ENCODE assay signal across 22 cellular contexts in the genomic region with DNA sequence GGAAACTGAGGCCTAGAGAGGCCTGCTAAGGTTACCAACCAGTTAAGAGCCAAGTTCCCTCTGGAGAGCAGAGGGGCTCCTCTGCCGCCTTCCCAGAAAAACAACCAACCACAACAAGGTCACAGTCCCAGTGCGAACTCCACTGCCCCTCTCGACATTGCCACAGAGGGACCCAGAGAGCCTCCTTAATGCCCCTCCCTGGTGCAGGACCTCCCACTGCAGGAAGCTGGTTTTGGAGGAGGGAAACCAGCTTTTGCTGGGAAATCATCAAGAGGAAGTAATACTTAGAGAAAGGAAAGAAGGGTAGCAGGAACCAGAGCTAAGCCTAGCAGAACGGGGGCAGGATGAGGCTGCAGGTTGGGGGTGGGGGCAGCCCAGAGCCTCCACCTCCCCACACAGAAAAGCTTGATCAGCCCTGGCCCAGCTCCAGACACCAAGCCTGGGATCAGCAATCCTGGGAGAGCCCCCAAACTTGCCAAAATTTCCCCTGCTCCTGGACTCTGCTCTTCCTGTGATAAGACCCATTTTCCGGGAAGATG. TPM values are rescaled to one million over a fixed set of nuclear protein-coding genes. Genes with fewer than 3 reads are reported as not detected.
DNase-seq lines count a peak whose midpoint lies in the region; ATAC-seq and TF ChIP-seq lines count a peak whose summit lies in the region.
"Had no signal": no experiment of that assay in that cellular context is flagged by ENCODE, and none has a peak within 500 bp of the region (broad histone marks: within the 10 kb centered on the region; RNA-seq: fewer than 3 reads in every experiment).

No MANE protein-coding gene starts in this region.

- H3K9ac ChIP-seq in mesenchymal stem cell (ENCODE audit: low read length), result no peak overlapping the region

- H3K18ac ChIP-seq in mesenchymal stem cell (ENCODE audit: low read depth in 1 of 2, low read length in 2 of 2), result no peak overlapping the region

- H2BK15ac ChIP-seq in mesenchymal stem cell (ENCODE audit: low read depth, poor library complexity, severe bottlenecking), result peak overlapping the region; percentile 8

- ATAC-seq in GM21723 (IDR thresholded peaks at IDR 0.05; ENCODE audit: unreplicated experiment), result no peak
- ATAC-seq: body of pancreas, PC-3 had no signal

- peaks cover 72% of the 10 kb centered on the region for H3K4me1 Mint-ChIP-seq in CD14-positive monocyte

- H3K23ac ChIP-seq in mesenchymal stem cell (ENCODE audit: low read length in 2 of 2), result no peak overlapping the region

- H2BK5ac ChIP-seq in mesenchymal stem cell (ENCODE audit: low read depth, low read length, poor library complexity, severe bottlenecking), result no peak overlapping the region

- peaks cover 8% of the 10 kb centered on the region for H3K4me1 ChIP-seq in mesenchymal stem cell (ENCODE audit: control insufficient read depth, insufficient read depth, low read depth, low read length)
- H3K4me1 ChIP-seq: body of pancreas had no signal

- no peaks in the 10 kb centered on the region for H3K9me3 Mint-ChIP-seq in CD14-positive monocyte
- H3K9me3 Mint-ChIP-seq: CD4-positive, alpha-beta T cell; H9; IgD-negative memory B cell; memory B cell had no signal

- no peak overlapping the region for H2AK5ac ChIP-seq in mesenchymal stem cell (ENCODE audit: low read length, severe bottlenecking)

- H3K9me3 ChIP-seq in mesenchymal stem cell (ENCODE audit: control insufficient read depth, low read length), result no peaks in the 10 kb centered on the region
- H3K9me3 ChIP-seq: body of pancreas, heart left ventricle had no signal

- H3K4me3 ChIP-seq in HL-60 (replicated peaks; ENCODE audit: insufficient read depth, low read length), result no peak overlapping the region
- no peak overlapping the region for H3K4me3 ChIP-seq in mesenchymal stem cell (ENCODE audit: insufficient read depth in 1 of 2, low read depth in 1 of 2, low read length in 2 of 2)
- H3K4me3 ChIP-seq: body of pancreas, heart left ventricle had no signal

- H2AFZ ChIP-seq in mesenchymal stem cell (ENCODE audit: low read depth, low read length), result no peak overlapping the region

- H3K27ac ChIP-seq in HL-60 (replicated peaks), result peak overlapping the region; percentile 46
- no peak overlapping the region for H3K27ac ChIP-seq in mesenchymal stem cell (ENCODE audit: low read length, poor library complexity, severe bottlenecking)
- H3K27ac ChIP-seq: body of pancreas, epithelial cell of prostate had no signal

- no peak overlapping the region for H3K14ac ChIP-seq in mesenchymal stem cell (ENCODE audit: low read length in 2 of 2)

- peak overlapping the region in 1 of 2 donors; percentile 53 for H3K4me3 Mint-ChIP-seq in CD14-positive monocyte
- H3K4me3 Mint-ChIP-seq: CD4-positive, alpha-beta T cell; H9; IgD-negative memory B cell; memory B cell had no signal

- H2BK120ac ChIP-seq in mesenchymal stem cell (ENCODE audit: low read depth, low read length), result peak overlapping the region; percentile 43

- peak overlapping the region; percentile 42 for H4K8ac ChIP-seq in mesenchymal stem cell (ENCODE audit: low read length)

- no peak overlapping the region for H3K4me2 ChIP-seq in mesenchymal stem cell (ENCODE audit: low read length, poor library complexity, severe bottlenecking)

- peak overlapping the region; percentile 21 for H4K91ac ChIP-seq in mesenchymal stem cell (ENCODE audit: low read length)

- no peaks in the 10 kb centered on the region for H3K36me3 ChIP-seq in mesenchymal stem cell (ENCODE audit: control insufficient read depth in 1 of 2, insufficient read depth in 2 of 2, low read depth in 1 of 2, low read length in 2 of 2)
- H3K36me3 ChIP-seq: heart left ventricle had no signal

- intact Hi-C loops in CD14-positive monocyte (cut with micrococcal nuclease) (no loop called here), head of caudate nucleus (cut with DNase I) (no loop called here)

- 82% methylated on average over 3 of the region's 5 CpGs for WGBS in mesenchymal stem cell

- peak overlapping the region in 1 of 2 experiments; percentile 69 for H2BK12ac ChIP-seq in mesenchymal stem cell (ENCODE audit: low read length in 2 of 2)

- H3K27me3 ChIP-seq in HL-60 (ENCODE audit: insufficient read depth, poor library complexity, severe bottlenecking) (no peaks in the 10 kb centered on the region), mesenchymal stem cell (ENCODE audit: control insufficient read depth in 1 of 2, insufficient read depth in 1 of 2, low read length in 2 of 2) (peaks cover 33 to 37% of the 10 kb centered on the region in 2 experiments)
- H3K27me3 ChIP-seq: body of pancreas, heart left ventricle had no signal

- TF ChIP-seq CTCF in CD14-positive monocyte (IDR thresholded peaks at IDR 0.05), result no peak
- TF ChIP-seq CTCF in HL-60 (IDR thresholded peaks at IDR 0.05; ENCODE audit: insufficient read depth, low read length), result no peak

- peaks cover 0 to 5% of the 10 kb centered on the region in 2 donors for H3K36me3 Mint-ChIP-seq in CD14-positive monocyte
- H3K36me3 Mint-ChIP-seq: IgD-negative memory B cell, memory B cell had no signal

- H3K4ac ChIP-seq in mesenchymal stem cell (ENCODE audit: low read depth in 1 of 2, low read length in 2 of 2), result no peak overlapping the region

- H3K27me3 Mint-ChIP-seq in CD14-positive monocyte (ENCODE audit: low read depth in 3 of 3), result no peaks in the 10 kb centered on the region

- peak overlapping the region in 5 of 7 donors; percentile 42 to 74 (median 49) for H3K27ac Mint-ChIP-seq in CD14-positive monocyte
- H3K27ac Mint-ChIP-seq: CD4-positive, alpha-beta T cell; H9; memory B cell had no signal

- H3K79me1 ChIP-seq in mesenchymal stem cell (replicated peaks; ENCODE audit: low read length, poor library complexity, severe bottlenecking), result no peaks in the 10 kb centered on the region

- DNase-seq in CD14-positive monocyte (ENCODE audit: low spot score) (no peak), HL-60 (ENCODE audit: low read depth in 1 of 2, low spot score in 1 of 2) (peak; percentile 49 to 77), UCSD-AML1 (lab: John Stamatoyannopoulos, UW; ENCODE audit: unreplicated experiment) (peak; percentile 46), mesenchymal stem cell (no peak), GM19240 (ENCODE audit: insufficient read length, low spot score) (no peak), head of caudate nucleus (no peak)
- DNase-seq: activated CD4-positive, alpha-beta T cell treated with anti-CD3 and anti-CD28 coated beads, Interleukin-2, amount 50 U/mL, for 48 hours; activated naive CD4-positive, alpha-beta T cell treated with Interleukin-2 at 50 U/mL for 16 hours; body of pancreas; CD4-positive, alpha-beta T cell; EL; H9; heart left ventricle; left cardiac atrium; NCI-H1436; NCI-H510A; PC-3; stimulated activated naive CD4-positive, alpha-beta T cell treated with Interleukin-2 at 50 U/mL for 16 hours had no signal

RNA-seq across cellular contexts. Expression of gene SIRPA, which starts 37.7 kb away (rescaled TPM):
- 10 to 100 TPM; 28.4 to 58.3 TPM for polyA plus RNA-seq in CD14-positive monocyte
- 40.7 TPM for polyA plus RNA-seq in mesenchymal stem cell (2013, experiment 1 of 2)
- polyA plus RNA-seq in mesenchymal stem cell (2013, experiment 2 of 2), result 40.6 TPM

Comparison
In these comparisons a context has a peak if more than half of its experiments do, and no peak if none do; other contexts are left out.
1. DNase-seq: peak in HL-60 (2 of 2) and UCSD-AML1 (single experiment); none in CD14-positive monocyte (single experiment), mesenchymal stem cell (single experiment), GM19240 (single experiment) and head of caudate nucleus (0 of 42).